11 cellular contexts compared by ENCODE assay signal in genomic region chr12:124757329-124757728, GRCh38.
DNase-seq lines count a peak whose midpoint lies in the region; ATAC-seq and TF ChIP-seq lines count a peak whose summit lies in the region.
"Had no signal": no experiment of that assay in that cellular context is flagged by ENCODE, and none has a peak within 500 bp of the region (broad histone marks: within the 10 kb centered on the region; RNA-seq: fewer than 3 reads in every experiment).

No MANE protein-coding gene starts in this region.

- ATAC-seq in gastroesophageal sphincter (no peak), HG02970 (IDR thresholded peaks at IDR 0.05; ENCODE audit: low FRiP score, unreplicated experiment) (no peak)
- ATAC-seq: Panc1 had no signal

- TF ChIP-seq CTCF in gastroesophageal sphincter (IDR thresholded peaks at IDR 0.05) (no peak), sigmoid colon (IDR thresholded peaks at IDR 0.05) (no peak)

- H3K36me3 ChIP-seq in BLaER1 (no peaks in the 10 kb centered on the region), Karpas-422 (ENCODE audit: insufficient read depth, low read length) (peaks cover 7% of the 10 kb centered on the region; the same call in 1 of the 2 replicates), gastroesophageal sphincter (no peaks in the 10 kb centered on the region), sigmoid colon (no peaks in the 10 kb centered on the region)

- H3K4me1 ChIP-seq in BLaER1 = peaks cover 100% of the 10 kb centered on the region
- H3K4me1 ChIP-seq in Karpas-422 (ENCODE audit: low read length) = peaks cover 80% of the 10 kb centered on the region
- peaks cover 17 to 86% (median 28%) of the 10 kb centered on the region in 3 donors for H3K4me1 ChIP-seq in gastroesophageal sphincter
- H3K4me1 ChIP-seq in sigmoid colon = peaks cover 0 to 71% (median 51%) of the 10 kb centered on the region in 4 donors

- H3K4me2 ChIP-seq in BLaER1 (peak overlapping the region; percentile 85), Karpas-422 (ENCODE audit: low read depth, low read length, poor library complexity, severe bottlenecking) (peak overlapping the region; percentile 82)

- DNase-seq in Karpas-422 (no peak), sigmoid colon (no peak), UCSD-AML1 (lab: John Stamatoyannopoulos, UW; ENCODE audit: unreplicated experiment) (no peak), NCI-H748 (lab: John Stamatoyannopoulos, UW; ENCODE audit: unreplicated experiment) (no peak)
- DNase-seq: GOT3, NCI-H1930 had no signal

- no peaks in the 10 kb centered on the region for H3K79me2 ChIP-seq in Karpas-422 (ENCODE audit: low read length)

- H3K9me3 ChIP-seq in BLaER1 = peaks cover 12% of the 10 kb centered on the region
- H3K9me3 ChIP-seq in Karpas-422 (ENCODE audit: low read length) = peaks cover 30% of the 10 kb centered on the region
- H3K9me3 ChIP-seq in gastroesophageal sphincter = no peaks in the 10 kb centered on the region
- no peaks in the 10 kb centered on the region for H3K9me3 ChIP-seq in sigmoid colon

- intact Hi-C loops in sigmoid colon (cut with DNase I) = loop anchor here (5.0 kb wide), 2 partner anchors 70 to 300 kb away; no protein-coding TSS in a partner anchor

- H3K9ac ChIP-seq in BLaER1 = no peak overlapping the region
- H3K9ac ChIP-seq in Karpas-422 (ENCODE audit: low read length) = peak overlapping the region; percentile 75

- no peak overlapping the region for H2AFZ ChIP-seq in Karpas-422 (ENCODE audit: low read length)

- H3K27me3 ChIP-seq in BLaER1 (no peaks in the 10 kb centered on the region), Karpas-422 (ENCODE audit: low read length) (no peaks in the 10 kb centered on the region), gastroesophageal sphincter (no peaks in the 10 kb centered on the region), sigmoid colon (no peaks in the 10 kb centered on the region)

- no peak for TF ChIP-seq EP300 in gastroesophageal sphincter (IDR thresholded peaks at IDR 0.05)
- no peak for TF ChIP-seq EP300 in sigmoid colon (IDR thresholded peaks at IDR 0.05)

- 83 to 90% methylated on average over 1 to 2 of the region's 4 CpGs for WGBS in gastroesophageal sphincter (ENCODE audit: low coverage in 1 of 2), 2 donors
- 98% methylated on average over 4 of the region's 4 CpGs for WGBS in sigmoid colon, 2 donors

- peak overlapping the region; percentile 43; the same call in 1 of the 2 replicates for H3K27ac ChIP-seq in BLaER1
- peak overlapping the region; percentile 98 for H3K27ac ChIP-seq in Karpas-422 (ENCODE audit: low read length)
- H3K27ac ChIP-seq in gastroesophageal sphincter = peak overlapping the region in 3 of 4 donors; percentile 88 to 97 (median 93)
- peak overlapping the region; percentile 28 to 97 (median 90) for H3K27ac ChIP-seq in sigmoid colon
- H3K27ac ChIP-seq: C4-2B had no signal

- H4K20me1 ChIP-seq in BLaER1 (no peaks in the 10 kb centered on the region), Karpas-422 (ENCODE audit: insufficient read depth, low read depth, low read length) (no peaks in the 10 kb centered on the region)

- no peaks in the 10 kb centered on the region for H3K9me2 ChIP-seq in Karpas-422 (replicated peaks; ENCODE audit: insufficient read depth, low read length)

- TF ChIP-seq POLR2A in gastroesophageal sphincter (IDR thresholded peaks at IDR 0.05) (no peak), sigmoid colon (IDR thresholded peaks at IDR 0.05) (no peak)

- H3K4me3 ChIP-seq in BLaER1 (no peak overlapping the region), Karpas-422 (ENCODE audit: low read length) (peak overlapping the region; percentile 34; the same call in 1 of the 2 replicates), gastroesophageal sphincter (no peak overlapping the region), sigmoid colon (no peak overlapping the region)

Comparison
In these comparisons a context has a peak if more than half of its experiments do, and no peak if none do; other contexts are left out.
1. H3K27ac ChIP-seq: peak in every context shown above with its lines; median percentile 98 in Karpas-422; 93 in gastroesophageal sphincter; 90 in sigmoid colon; 43 in BLaER1.